Comparison of ENCODE assay signal across 17 cellular contexts in the genomic region with DNA sequence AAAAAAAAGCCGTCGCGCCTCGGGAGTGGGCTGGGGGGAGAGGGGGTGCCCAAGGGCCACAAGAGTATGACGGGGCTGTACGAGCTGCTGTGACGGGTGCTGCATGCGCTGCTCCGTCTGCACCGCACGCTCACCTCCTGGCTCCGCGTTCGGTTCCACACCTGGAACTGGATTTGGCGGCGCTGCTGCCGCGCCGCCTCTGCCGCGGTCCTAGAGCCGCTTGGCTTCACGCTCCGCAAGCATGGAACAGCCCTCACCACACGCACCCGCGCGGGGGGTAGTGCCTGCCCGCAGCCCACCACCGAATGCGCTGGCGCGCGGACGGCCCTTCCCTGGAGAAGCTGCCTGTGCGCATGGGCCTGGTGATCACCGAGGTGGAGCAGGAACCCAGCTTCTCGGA. TPM values are rescaled to one million over a fixed set of nuclear protein-coding genes. Genes with fewer than 3 reads are reported as not detected.
DNase-seq lines count a peak whose midpoint lies in the region; ATAC-seq, FAIRE-seq and TF ChIP-seq lines count a peak whose summit lies in the region.
"Had no signal": no experiment of that assay in that cellular context is flagged by ENCODE, and none has a peak within 500 bp of the region (broad histone marks: within the 10 kb centered on the region; RNA-seq: fewer than 3 reads in every experiment).

No MANE protein-coding gene starts in this region.

- no peak overlapping the region for H2BK20ac ChIP-seq in IMR-90 (ENCODE audit: low read depth, low read length)

- H3K4me1 ChIP-seq in A549 (no peaks in the 10 kb centered on the region), IMR-90 (ENCODE audit: control insufficient read depth, insufficient read depth, low read length) (no peaks in the 10 kb centered on the region), endodermal cell (ENCODE audit: control insufficient read depth, insufficient read depth, low read length) (no peaks in the 10 kb centered on the region), mucosa of descending colon (ENCODE audit: low read depth) (no peaks in the 10 kb centered on the region)
- H3K4me1 ChIP-seq: esophagus squamous epithelium, left ventricle myocardium inferior had no signal

- H3K4me2 ChIP-seq in A549 (peak overlapping the region; percentile 51; the same call in 2 of the 3 replicates), IMR-90 (ENCODE audit: low read depth, low read length) (peak overlapping the region; percentile 79; the same call in 1 of the 2 replicates)

- H3K36me3 ChIP-seq in IMR-90 (ENCODE audit: control insufficient read depth, insufficient read depth, low read length) = no peaks in the 10 kb centered on the region
- H3K36me3 ChIP-seq in endodermal cell (ENCODE audit: control insufficient read depth, insufficient read depth, low read length) = no peaks in the 10 kb centered on the region
- no peaks in the 10 kb centered on the region for H3K36me3 ChIP-seq in mucosa of descending colon (ENCODE audit: low read depth)
- H3K36me3 ChIP-seq: esophagus squamous epithelium, left ventricle myocardium inferior had no signal

- no peak for TF ChIP-seq RAD21 in A549 (conservative IDR thresholded peaks at IDR 0.05 in 1 of 2, IDR thresholded peaks at IDR 0.05 in 1 of 2)
- no peak for TF ChIP-seq RAD21 in IMR-90 (IDR thresholded peaks at IDR 0.05; ENCODE audit: low read length)

- H3K9me1 ChIP-seq in IMR-90 (ENCODE audit: insufficient read depth, low read length) = no peaks in the 10 kb centered on the region

- H4K5ac ChIP-seq in IMR-90 (ENCODE audit: low read depth, low read length) = no peak overlapping the region

- no peak for TF ChIP-seq EP300 in A549 (IDR thresholded peaks at IDR 0.05)

- H3K9me3 Mint-ChIP-seq in endodermal cell = no peaks in the 10 kb centered on the region

- peak in 1 of 2 experiments; percentile 53; a peak in 3 of 6 replicates for ATAC-seq in A549
- ATAC-seq in IMR-90 (ENCODE audit: low read depth) = no peak
- ATAC-seq in mucosa of descending colon = peak; percentile 11
- ATAC-seq in HG02571 (IDR thresholded peaks at IDR 0.05; ENCODE audit: unreplicated experiment) = no peak

- H3K14ac ChIP-seq in IMR-90 (replicated peaks; ENCODE audit: low read depth, low read length) = no peak overlapping the region

- H3K27me3 ChIP-seq in IMR-90 (ENCODE audit: control insufficient read depth, insufficient read depth, low read length) (peaks cover 5% of the 10 kb centered on the region), endodermal cell (ENCODE audit: control insufficient read depth, insufficient read depth, low read length, poor library complexity, severe bottlenecking) (no peaks in the 10 kb centered on the region)

- no TSS peak for BruUV-seq in IMR-90 (replicated peaks; lab: Mats Ljungman, UMichigan)

- H3K27ac ChIP-seq in A549 (no peak overlapping the region), IMR-90 (ENCODE audit: insufficient read depth, low read length) (no peak overlapping the region), endodermal cell (ENCODE audit: low read depth, low read length) (no peak overlapping the region)
- H3K27ac ChIP-seq: esophagus squamous epithelium, left ventricle myocardium inferior had no signal

- H3K36me3 Mint-ChIP-seq in endodermal cell (ENCODE audit: low read depth) = no peaks in the 10 kb centered on the region

- no peak overlapping the region for H3K4ac ChIP-seq in IMR-90 (ENCODE audit: low read depth, low read length)

- H2AFZ ChIP-seq in IMR-90 (replicated peaks; ENCODE audit: low read length, poor library complexity) = peak overlapping the region; percentile 75

- no peak overlapping the region for H3K23ac ChIP-seq in IMR-90 (ENCODE audit: low read depth, low read length)

- no peak overlapping the region for H2AK9ac ChIP-seq in IMR-90 (replicated peaks; ENCODE audit: low read depth, low read length, poor library complexity)

- peak overlapping the region; percentile 42 for H3K4me3 Mint-ChIP-seq in endodermal cell

- no peaks in the 10 kb centered on the region for H3K79me1 ChIP-seq in IMR-90 (ENCODE audit: low read depth in 1 of 2, low read length in 2 of 2)

- H2AK5ac ChIP-seq in IMR-90 (ENCODE audit: low read depth, low read length) = no peak overlapping the region

- no peak overlapping the region for H3K18ac ChIP-seq in IMR-90 (ENCODE audit: low read depth, low read length)

- H3K9ac ChIP-seq in IMR-90 (ENCODE audit: low read depth, low read length) (no peak overlapping the region), endodermal cell (ENCODE audit: extremely low read depth, low read length, poor library complexity, severe bottlenecking) (no peak overlapping the region)

- H3K56ac ChIP-seq in IMR-90 (ENCODE audit: extremely low read depth, insufficient read depth, low read length) = no peak overlapping the region

- POLR2A ChIA-PET in A549 (lab: Yijun Ruan, JAX) = no interaction called here
- POLR2A ChIA-PET in IMR-90 (lab: Charles Lee; ENCODE audit: unreplicated experiment) = interaction anchor here (0.6 kb wide), 1 partner anchor 186 kb away, joined by 4 read pairs; no protein-coding TSS in a partner anchor

- H3K9me3 ChIP-seq in A549 = no peaks in the 10 kb centered on the region
- H3K9me3 ChIP-seq in IMR-90 (ENCODE audit: control insufficient read depth, insufficient read depth, low read length) = no peaks in the 10 kb centered on the region
- H3K9me3 ChIP-seq in endodermal cell (ENCODE audit: control insufficient read depth, low read length) = no peaks in the 10 kb centered on the region
- no peaks in the 10 kb centered on the region for H3K9me3 ChIP-seq in mucosa of descending colon
- H3K9me3 ChIP-seq: esophagus squamous epithelium, left ventricle myocardium inferior had no signal

- no peak overlapping the region for H4K91ac ChIP-seq in IMR-90 (ENCODE audit: insufficient read depth, low read depth, low read length)

- FAIRE-seq in A549 (lab: Jason Lieb, UNC) = no peak

- DNase-seq in A549 (ENCODE audit: low read depth in 1 of 2, low spot score in 1 of 2) = no peak
- no peak for DNase-seq in IMR-90
- DNase-seq in endodermal cell = no peak
- DNase-seq in mucosa of descending colon = peak in 2 of 3 donors; percentile 23 to 48
- no peak for DNase-seq in DMS79 treated with DMSO at 0.1 percent for 48 hours (lab: John Stamatoyannopoulos, UW)
- DNase-seq in occipital lobe (lab: John Stamatoyannopoulos, UW) = no peak
- no peak for DNase-seq in KG1 (lab: John Stamatoyannopoulos, UW)
- DNase-seq: AML-193; caudate nucleus; esophagus squamous epithelium; HCEC 1CT; left ventricle myocardium inferior; NCI-H1694; NCI-H748 treated with DMSO at 0.1 percent for 48 hours; SHP77 treated with DMSO at 0.1 percent for 48 hours; stimulated activated CD4-positive, alpha-beta T cell treated with anti-CD3 and anti-CD28 coated beads, Interleukin-1b, Interleukin-23, amount 100 ng/mL, for 48 hours had no signal

- no peak overlapping the region for H4K8ac ChIP-seq in IMR-90 (ENCODE audit: low read depth in 2 of 2, low read length in 2 of 2)

- TF ChIP-seq CTCF in A549 (IDR thresholded peaks at IDR 0.05) = no peak
- no peak for TF ChIP-seq CTCF in IMR-90 (conservative IDR thresholded peaks at IDR 0.05; ENCODE audit: low read depth, low read length)
- no peak for TF ChIP-seq CTCF in endodermal cell (conservative IDR thresholded peaks at IDR 0.05)
- no peak for TF ChIP-seq CTCF in mucosa of descending colon (IDR thresholded peaks at IDR 0.05)

- WGBS in A549 (ENCODE audit: missing lambda C conversion rate) = 38% methylated on average over 34 of the region's 38 CpGs
- WGBS in IMR-90 (ENCODE audit: extremely low coverage in 2 of 2, insufficient read length in 1 of 2), 2 experiments = 16% methylated on average over 17 of the region's 38 CpGs; no CpG with 5 or more reads in 1 of the 2 experiments
- 36 to 53% methylated on average over 18 to 37 of the region's 38 CpGs for WGBS in endodermal cell (ENCODE audit: insufficient coverage in 1 of 2, insufficient read length in 1 of 2), 2 experiments

- in situ Hi-C loops in IMR-90 (cut with MboI; ENCODE audit: low sequenced_read_pairs) = loop anchor here (5.0 kb wide), 1 partner anchor 1416 kb away; no protein-coding TSS in a partner anchor

- peaks cover 11% of the 10 kb centered on the region for H3K27me3 Mint-ChIP-seq in endodermal cell (ENCODE audit: insufficient read depth)

- CTCF ChIA-PET in A549 (lab: Yijun Ruan, JAX) (no interaction called here), IMR-90 (lab: Yijun Ruan, JAX) (no interaction called here)

- TF ChIP-seq POLR2A in A549 (IDR thresholded peaks at IDR 0.05; ENCODE audit: low read length) (no peak), IMR-90 (IDR thresholded peaks at IDR 0.05; ENCODE audit: low read depth, low read length) (no peak)

- H3K4me1 Mint-ChIP-seq in endodermal cell = no peaks in the 10 kb centered on the region

- no peak overlapping the region for H2BK15ac ChIP-seq in IMR-90 (ENCODE audit: low read depth, low read length)

- no peaks in the 10 kb centered on the region for H4K20me1 ChIP-seq in IMR-90 (ENCODE audit: insufficient read depth, low read length)

- no peak overlapping the region for H2BK120ac ChIP-seq in IMR-90 (ENCODE audit: low read depth, low read length)

- intact Hi-C loops in IMR-90 (cut with micrococcal nuclease) (no loop called here), mucosa of descending colon (cut with DNase I, micrococcal nuclease) (no loop called here)

- peak overlapping the region; percentile 32; the same call in 2 of the 3 replicates for H3K4me3 ChIP-seq in A549
- H3K4me3 ChIP-seq in IMR-90 (ENCODE audit: insufficient read depth, low read depth, low read length) = peak overlapping the region; percentile 28; the same call in 1 of the 2 replicates
- no peak overlapping the region for H3K4me3 ChIP-seq in endodermal cell (ENCODE audit: low read length)
- H3K4me3 ChIP-seq in mucosa of descending colon = no peak overlapping the region
- H3K4me3 ChIP-seq: esophagus squamous epithelium, left ventricle myocardium inferior had no signal

- no peak overlapping the region for H3K27ac Mint-ChIP-seq in endodermal cell

- dilution Hi-C loops in IMR-90 (cut with HindIII; ENCODE audit: low sequenced_read_pairs, unreplicated experiment) = no loop called here

- no peak overlapping the region for H2BK5ac ChIP-seq in IMR-90 (ENCODE audit: low read depth, low read length, poor library complexity, severe bottlenecking)

TF ChIP-seq in IMR-90, 13 proteins besides CTCF, POLR2A, EP300 and RAD21 (continues in another document):
- no peak for TF ChIP-seq RCOR1 (IDR thresholded peaks at IDR 0.05; ENCODE audit: insufficient replicate concordance, low read length)

RNA-seq across cellular contexts. Expression of a gene that starts 18.8 kb away (rescaled TPM):
- polyA plus RNA-seq in A549 (2011; rRNA removed) (not detected in 2 replicates), A549 (2017; fragmentation: RNase III; extraction: RNeasy Plus Mini Kit Qiagen cat#74134 plus additional on column Dnase treatment) (not detected in 3 replicates), IMR-90 (2012; rRNA removed) (0.21 and 0.22 TPM in 2 replicates)
- not detected in 2 replicates for polyA plus RNA-seq in A549 (2012; cell fraction: cytosol; rRNA removed)
- polyA plus RNA-seq in A549 (2012; cell fraction: nucleus; rRNA removed) = not detected in 2 replicates
- not detected in 2 replicates for polyA minus RNA-seq in A549 (2011; rRNA and poly(A)+ RNA removed)
- total RNA-seq in IMR-90 (2012; rRNA removed) (under 0.01 and 0.18 TPM in 2 replicates), endodermal cell (not detected), mucosa of descending colon (under 1 TPM in 2 of 3 donors, not detected in 1; 0.38 to 0.54 TPM), occipital lobe (not detected)
- polyA plus RNA-seq in IMR-90 (2012; cell fraction: cytosol; rRNA removed) = 0.02 and 0.14 TPM in 2 replicates
- 0.08 and 0.49 TPM in 2 replicates for polyA plus RNA-seq in IMR-90 (2012; cell fraction: nucleus; rRNA removed; ENCODE audit: low replicate concordance)
- not detected for polyA plus RNA-seq in endodermal cell (2013, experiment 1 of 2)
- polyA plus RNA-seq in endodermal cell (2013, experiment 2 of 2) = not detected
- total RNA-seq: esophagus squamous epithelium had no signal

Comparison
In these comparisons a context has a peak if more than half of its experiments do, and no peak if none do; other contexts are left out.
1. DNase-seq: peak in mucosa of descending colon (2 of 3); none in A549 (0 of 2), IMR-90 (single experiment), endodermal cell (single experiment), DMS79 treated with DMSO at 0.1 percent for 48 hours (single experiment), occipital lobe (single experiment) and KG1 (single experiment).
2. H3K4me3 ChIP-seq: peak in A549 (single experiment) and IMR-90 (single experiment); none in endodermal cell (single experiment) and mucosa of descending colon (single experiment).